13 cellular contexts compared by ENCODE assay signal in genomic region chr3:62723636-62724217, GRCh38.
DNase-seq lines count a peak whose midpoint lies in the region; ATAC-seq, FAIRE-seq and TF ChIP-seq lines count a peak whose summit lies in the region.
"Had no signal": no experiment of that assay in that cellular context is flagged by ENCODE, and none has a peak within 500 bp of the region (broad histone marks: within the 10 kb centered on the region; RNA-seq: fewer than 3 reads in every experiment).

No MANE protein-coding gene starts in this region.

- BruUV-seq in GM12878 (replicated peaks; lab: Mats Ljungman, UMichigan): no TSS peak

- H3K27ac ChIP-seq in GM12878 (ENCODE audit: control insufficient read depth, insufficient read depth): no peak overlapping the region
- no peak overlapping the region for H3K27ac ChIP-seq in neural progenitor cell
- H3K27ac ChIP-seq: ascending aorta, HL-60 had no signal

- H3K4me3 ChIP-seq in GM12878: no peak overlapping the region
- H3K4me3 ChIP-seq in neural progenitor cell: no peak overlapping the region
- H3K4me3 ChIP-seq: ascending aorta had no signal

- H3K4me1 ChIP-seq in GM12878 (ENCODE audit: control insufficient read depth, insufficient read depth, low read length) (no peaks in the 10 kb centered on the region), neural progenitor cell (peaks cover 46% of the 10 kb centered on the region)
- H3K4me1 ChIP-seq: ascending aorta had no signal

- no peak for TF ChIP-seq EP300 in GM12878 (IDR thresholded peaks at IDR 0.05; ENCODE audit: borderline replicate concordance in 1 of 2, control insufficient read depth in 1 of 2, low read depth in 2 of 2, low read length in 2 of 2)

- H3K9me3 Mint-ChIP-seq in neural progenitor cell: no peaks in the 10 kb centered on the region
- H3K9me3 Mint-ChIP-seq: activated CD8-positive, alpha-beta T cell treated with anti-CD3 and anti-CD28 coated beads for 36 hours had no signal

- H3K4me1 Mint-ChIP-seq in neural progenitor cell: peaks cover 63% of the 10 kb centered on the region
- H3K4me1 Mint-ChIP-seq: activated T-helper 17 cell treated with anti-CD3 and anti-CD28 coated beads, Interleukin-2, amount 50 U/mL, for 72 hours had no signal

- H3K4me2 ChIP-seq in GM12878 (ENCODE audit: control insufficient read depth, insufficient read depth) (no peak overlapping the region), neural progenitor cell (peak overlapping the region; percentile 37)

- RAD21 ChIA-PET in GM12878 (lab: Charles Lee; ENCODE audit: unreplicated experiment): no interaction called here

- H3K4me3 Mint-ChIP-seq in neural progenitor cell: no peak overlapping the region
- H3K4me3 Mint-ChIP-seq: activated CD8-positive, alpha-beta T cell treated with anti-CD3 and anti-CD28 coated beads for 36 hours; activated T-helper 17 cell treated with anti-CD3 and anti-CD28 coated beads, Interleukin-2, amount 50 U/mL, for 72 hours had no signal

- H3K9me3 ChIP-seq in GM12878 (replicated peaks; ENCODE audit: control insufficient read depth, insufficient read depth, low read length) (no peaks in the 10 kb centered on the region), neural progenitor cell (ENCODE audit: low read depth) (no peaks in the 10 kb centered on the region)
- H3K9me3 ChIP-seq: ascending aorta had no signal

- WGBS in GM12878 (ENCODE audit: insufficient coverage, insufficient replicate concordance, low lambda C conversion rate, missing lambda C conversion rate): 0% methylated on average over 6 of the region's 6 CpGs

- H3K36me3 Mint-ChIP-seq in neural progenitor cell: no peaks in the 10 kb centered on the region

- H3K27me3 ChIP-seq in GM12878 (replicated peaks in 1 of 2; ENCODE audit: control insufficient read depth in 2 of 2, insufficient read depth in 2 of 2, low read length in 1 of 2): no peaks in the 10 kb centered on the region; a peak in 1 of 4 replicates
- no peaks in the 10 kb centered on the region for H3K27me3 ChIP-seq in neural progenitor cell
- H3K27me3 ChIP-seq: ascending aorta had no signal

- H3K9ac ChIP-seq in GM12878 (ENCODE audit: control insufficient read depth, insufficient read depth, low read length) (no peak overlapping the region), neural progenitor cell (no peak overlapping the region)

- no peak overlapping the region for H2AFZ ChIP-seq in GM12878 (ENCODE audit: control insufficient read depth, low read depth, low read length)
- no peak overlapping the region for H2AFZ ChIP-seq in neural progenitor cell (replicated peaks)

- H3K27me3 Mint-ChIP-seq in neural progenitor cell (ENCODE audit: insufficient read depth, low read depth): peaks cover 7% of the 10 kb centered on the region
- H3K27me3 Mint-ChIP-seq: activated CD8-positive, alpha-beta T cell treated with anti-CD3 and anti-CD28 coated beads for 36 hours had no signal

- in situ Hi-C loops in GM12878 (cut with MboI): no loop called here

- H4K20me1 ChIP-seq in GM12878 (ENCODE audit: control insufficient read depth, insufficient read depth) (no peaks in the 10 kb centered on the region), neural progenitor cell (ENCODE audit: low read depth) (no peaks in the 10 kb centered on the region)

- no peak for FAIRE-seq in GM12878 (lab: Jason Lieb, UNC)

- no peaks in the 10 kb centered on the region for H3K79me2 ChIP-seq in GM12878 (ENCODE audit: control insufficient read depth, insufficient read depth, low read length)
- no peaks in the 10 kb centered on the region for H3K79me2 ChIP-seq in neural progenitor cell (ENCODE audit: low read depth)

- TF ChIP-seq CTCF in GM12878 (IDR thresholded peaks at IDR 0.05 in 2 of 3, conservative IDR thresholded peaks at IDR 0.05 in 1 of 3; ENCODE audit: control insufficient read depth in 2 of 3, extremely low read depth in 1 of 3, insufficient read depth in 1 of 3, low read depth in 3 of 3, low read length in 3 of 3) (no peak), neural progenitor cell (IDR thresholded peaks at IDR 0.05) (no peak)

- H3K36me3 ChIP-seq in GM12878 (ENCODE audit: control insufficient read depth in 2 of 2, insufficient read depth in 2 of 2, low read length in 1 of 2) (no peaks in the 10 kb centered on the region), neural progenitor cell (no peaks in the 10 kb centered on the region)
- H3K36me3 ChIP-seq: ascending aorta had no signal

- POLR2A ChIA-PET in GM12878 (lab: Charles Lee): no interaction called here

- no peak for TF ChIP-seq RAD21 in GM12878 (IDR thresholded peaks at IDR 0.05; ENCODE audit: insufficient read depth, low read depth, low read length)

- ATAC-seq in HG02852 (IDR thresholded peaks at IDR 0.05; ENCODE audit: unreplicated experiment): peak; percentile 62
- peak; percentile 31; the same call in 2 of the 3 replicates for ATAC-seq in GM12878
- no peak for ATAC-seq in HG03139 (IDR thresholded peaks at IDR 0.05; ENCODE audit: unreplicated experiment)
- ATAC-seq in HG03097 (IDR thresholded peaks at IDR 0.05; ENCODE audit: low FRiP score, unreplicated experiment): no peak
- ATAC-seq: activated CD8-positive, alpha-beta T cell treated with anti-CD3 and anti-CD28 coated beads for 36 hours; activated T-helper 17 cell treated with anti-CD3 and anti-CD28 coated beads, Interleukin-2, amount 50 U/mL, for 72 hours had no signal

- no peak for TF ChIP-seq POLR2A in GM12878 (IDR thresholded peaks at IDR 0.05; ENCODE audit: low read depth, low read length)

- H3K27ac Mint-ChIP-seq in neural progenitor cell: no peak overlapping the region
- H3K27ac Mint-ChIP-seq: activated CD8-positive, alpha-beta T cell treated with anti-CD3 and anti-CD28 coated beads for 36 hours; activated T-helper 17 cell treated with anti-CD3 and anti-CD28 coated beads, Interleukin-2, amount 50 U/mL, for 72 hours had no signal

- CTCF ChIA-PET in GM12878 (lab: Yijun Ruan, JAX): no interaction called here

- SMC1A ChIA-PET in GM12878 (lab: Charles Lee; ENCODE audit: uncharacterized antibody, unreplicated experiment): interaction anchor here (1.5 kb wide), 1 partner anchor 15 kb away, joined by 3 read pairs; no protein-coding TSS in a partner anchor

- H3F3A ChIP-seq in neural progenitor cell (ENCODE audit: low read depth): peaks cover 4% of the 10 kb centered on the region

- DNase-seq in NCI-H2029 (lab: John Stamatoyannopoulos, UW): peak; percentile 25
- DNase-seq in NCI-H2029 treated with DMSO at 0.1 percent for 48 hours (lab: John Stamatoyannopoulos, UW): no peak
- no peak for DNase-seq in GM12878 (ENCODE audit: low read depth, low spot score)
- peak; percentile 35 for DNase-seq in neural progenitor cell (ENCODE audit: low spot score)
- no peak for DNase-seq in GDM1 (lab: John Stamatoyannopoulos, UW)
- DNase-seq: activated CD8-positive, alpha-beta T cell treated with anti-CD3 and anti-CD28 coated beads for 36 hours; NCI-H446 had no signal

- intact Hi-C loops in GM12878 (cut with micrococcal nuclease; ENCODE audit: unreplicated experiment): no loop called here

TF ChIP-seq in GM12878, 131 proteins besides CTCF, POLR2A, EP300 and RAD21:
- TF ChIP-seq ASH2L (IDR thresholded peaks at IDR 0.05; ENCODE audit: borderline replicate concordance, low read depth): no peak
- TF ChIP-seq SIX5 (IDR thresholded peaks at IDR 0.05; ENCODE audit: low read depth, low read length, severe bottlenecking): no peak
- TF ChIP-seq ATF3 (IDR thresholded peaks at IDR 0.05; ENCODE audit: borderline replicate concordance, extremely low read depth, low read depth, low read length): no peak
- TF ChIP-seq ZNF207 (IDR thresholded peaks at IDR 0.05; ENCODE audit: borderline replicate concordance): no peak
- TF ChIP-seq CREB1 (IDR thresholded peaks at IDR 0.05; ENCODE audit: low read depth): no peak
- TF ChIP-seq, protein P1, sequence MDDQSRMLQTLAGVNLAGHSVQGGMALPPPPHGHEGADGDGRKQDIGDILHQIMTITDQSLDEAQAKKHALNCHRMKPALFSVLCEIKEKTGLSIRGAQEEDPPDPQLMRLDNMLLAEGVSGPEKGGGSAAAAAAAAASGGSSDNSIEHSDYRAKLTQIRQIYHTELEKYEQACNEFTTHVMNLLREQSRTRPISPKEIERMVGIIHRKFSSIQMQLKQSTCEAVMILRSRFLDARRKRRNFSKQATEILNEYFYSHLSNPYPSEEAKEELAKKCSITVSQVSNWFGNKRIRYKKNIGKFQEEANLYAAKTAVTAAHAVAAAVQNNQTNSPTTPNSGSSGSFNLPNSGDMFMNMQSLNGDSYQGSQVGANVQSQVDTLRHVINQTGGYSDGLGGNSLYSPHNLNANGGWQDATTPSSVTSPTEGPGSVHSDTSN (IDR thresholded peaks at IDR 0.05; ENCODE audit: insufficient replicate concordance, low read depth, low read length): no peak

Comparison
In these comparisons a context has a peak if more than half of its experiments do, and no peak if none do; other contexts are left out.
1. DNase-seq: peak in NCI-H2029 (single experiment) and neural progenitor cell (single experiment); none in NCI-H2029 treated with DMSO at 0.1 percent for 48 hours (single experiment), GM12878 (single experiment) and GDM1 (single experiment).
2. ATAC-seq: peak in HG02852 (single experiment) and GM12878 (single experiment); none in HG03139 (single experiment) and HG03097 (single experiment).